ENCODE assay signal across 16 cellular contexts in genomic region chr3:189383630-189384029, GRCh38.
DNase-seq lines count a peak whose midpoint lies in the region; ATAC-seq, FAIRE-seq and TF ChIP-seq lines count a peak whose summit lies in the region.
"Had no signal": no experiment of that assay in that cellular context is flagged by ENCODE, and none has a peak within 500 bp of the region (broad histone marks: within the 10 kb centered on the region; RNA-seq: fewer than 3 reads in every experiment).

No MANE protein-coding gene starts in this region.

- H3K9me3 ChIP-seq in PC-3 (ENCODE audit: low read length) (no peaks in the 10 kb centered on the region), osteoblast (ENCODE audit: low read depth, low read length) (no peaks in the 10 kb centered on the region), upper lobe of right lung (no peaks in the 10 kb centered on the region)

- CTCF ChIA-PET in PC-3 (lab: Charles Lee): no interaction called here

- no peak overlapping the region for H3K9ac ChIP-seq in PC-3 (ENCODE audit: low read length)

- POLR2A ChIA-PET in PC-3 (lab: Charles Lee; ENCODE audit: unreplicated experiment): no interaction called here

- no peaks in the 10 kb centered on the region for H4K20me1 ChIP-seq in PC-3 (ENCODE audit: low read length)
- H4K20me1 ChIP-seq in osteoblast (ENCODE audit: insufficient read depth, low read length): no peaks in the 10 kb centered on the region

- TF ChIP-seq CTCF in PC-3 (conservative IDR thresholded peaks at IDR 0.05; ENCODE audit: low read depth, low read length) (no peak), epithelial cell of esophagus (IDR thresholded peaks at IDR 0.05; ENCODE audit: insufficient read depth, low read depth, low read length, missing control alignments) (no peak), osteoblast (IDR thresholded peaks at IDR 0.05; ENCODE audit: extremely low read depth, low read depth, low read length) (no peak), upper lobe of right lung (IDR thresholded peaks at IDR 0.05) (no peak)

- H3K79me2 ChIP-seq in PC-3 (ENCODE audit: low read length) (no peaks in the 10 kb centered on the region), osteoblast (ENCODE audit: insufficient read depth, low read length) (no peaks in the 10 kb centered on the region)

- H3K27me3 ChIP-seq in PC-3 (ENCODE audit: low read length) (no peaks in the 10 kb centered on the region), osteoblast (ENCODE audit: insufficient read depth, low read length) (no peaks in the 10 kb centered on the region), upper lobe of right lung (no peaks in the 10 kb centered on the region)

- H3K4me3 ChIP-seq in PC-3 (ENCODE audit: low read length) (no peak overlapping the region), epithelial cell of esophagus (ENCODE audit: low read length) (no peak overlapping the region), osteoblast (ENCODE audit: insufficient read depth, low read length) (no peak overlapping the region), upper lobe of right lung (no peak overlapping the region)

- H3K9me2 ChIP-seq in PC-3 (replicated peaks; ENCODE audit: low read length): no peaks in the 10 kb centered on the region

- H3K36me3 ChIP-seq in PC-3 (ENCODE audit: low read depth, low read length) (no peaks in the 10 kb centered on the region), osteoblast (ENCODE audit: insufficient read depth, low read length) (no peaks in the 10 kb centered on the region), upper lobe of right lung (no peaks in the 10 kb centered on the region)

- peak; percentile 6 for FAIRE-seq in H54 (lab: Jason Lieb, UNC)

- H3F3A ChIP-seq in PC-3 (ENCODE audit: low read length, unreplicated experiment): no peaks in the 10 kb centered on the region

- peak overlapping the region; percentile 41; the same call in 1 of the 2 replicates for H2AFZ ChIP-seq in PC-3 (ENCODE audit: low read length)
- H2AFZ ChIP-seq in osteoblast (ENCODE audit: low read length): peak overlapping the region; percentile 62

- DNase-seq in H54 (ENCODE audit: insufficient read length, low spot score) (no peak), PC-3 (no peak), epithelial cell of esophagus (ENCODE audit: low read depth) (peak; percentile 19), osteoblast (ENCODE audit: insufficient read length, low spot score, missing footprints) (no peak), upper lobe of right lung (no peak), foreskin melanocyte (no peak), cerebellar cortex (ENCODE audit: low spot score) (no peak)
- DNase-seq in stimulated activated CD8-positive, alpha-beta memory T cell treated with anti-CD3 and anti-CD28 coated beads, Interleukin-4, amount 100 ng/mL, for 48 hours: no peak
- DNase-seq: DMS79 treated with DMSO at 0.1 percent for 48 hours, Kasumi-1, NCI-H1105, NCI-H187, NCI-H2107, NCI-H524, RPMI8226 had no signal

- BruUV-seq in PC-3 (replicated peaks; lab: Mats Ljungman, UMichigan): no TSS peak

- H3K4me2 ChIP-seq in PC-3 (ENCODE audit: low read length): no peak overlapping the region
- no peak overlapping the region for H3K4me2 ChIP-seq in osteoblast (ENCODE audit: insufficient read depth, low read length)

- TF ChIP-seq POLR2A in H54 (IDR thresholded peaks at IDR 0.05; ENCODE audit: low read depth, low read length): no peak

- no peaks in the 10 kb centered on the region for H3K4me1 ChIP-seq in PC-3 (ENCODE audit: insufficient read depth, low read length)
- no peaks in the 10 kb centered on the region for H3K4me1 ChIP-seq in osteoblast (ENCODE audit: insufficient read depth, low read length)
- H3K4me1 ChIP-seq in upper lobe of right lung: no peaks in the 10 kb centered on the region

- intact Hi-C loops in PC-3 (cut with micrococcal nuclease) (no loop called here), upper lobe of right lung (cut with DNase I) (no loop called here)

- H3K27ac ChIP-seq in PC-3 (ENCODE audit: low read length) (no peak overlapping the region), osteoblast (ENCODE audit: low read depth, low read length) (no peak overlapping the region), upper lobe of right lung (no peak overlapping the region)

- ATAC-seq in PC-3 (no peak), upper lobe of right lung (no peak)
- ATAC-seq: HCT116 had no signal
